ENCODE assay signal across 14 cellular contexts in the genomic region with DNA sequence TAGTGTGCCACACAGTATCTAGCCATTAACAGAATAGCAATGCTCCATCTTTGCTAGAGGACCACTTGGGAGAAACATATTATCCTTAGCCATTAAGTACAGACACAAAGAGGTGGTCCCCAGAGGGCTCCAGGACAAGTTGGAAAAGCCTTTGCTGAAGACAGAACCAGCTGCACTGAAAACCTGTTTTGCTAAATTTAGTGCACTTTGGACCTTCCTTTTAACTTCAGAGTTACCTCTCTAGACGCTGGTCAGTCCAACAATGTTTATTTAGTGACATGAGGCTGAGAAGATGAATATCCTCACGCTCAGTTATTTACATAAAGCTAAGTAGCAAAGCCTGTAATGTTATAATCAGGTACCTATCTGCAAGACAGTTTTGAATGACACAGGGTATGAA.
DNase-seq lines count a peak whose midpoint lies in the region; ATAC-seq and TF ChIP-seq lines count a peak whose summit lies in the region.
"Had no signal": no experiment of that assay in that cellular context is flagged by ENCODE, and none has a peak within 500 bp of the region (broad histone marks: within the 10 kb centered on the region; RNA-seq: fewer than 3 reads in every experiment).

No MANE protein-coding gene starts in this region.

- H3K4me1 ChIP-seq in Caco-2 (peaks cover 64% of the 10 kb centered on the region), prostate gland (replicated peaks) (no peaks in the 10 kb centered on the region), uterus (no peaks in the 10 kb centered on the region)

- ATAC-seq in GM19025 (IDR thresholded peaks at IDR 0.05; ENCODE audit: low read depth, unreplicated experiment) (peak; percentile 3), HG03342 (IDR thresholded peaks at IDR 0.05; ENCODE audit: unreplicated experiment) (peak; percentile 6), left colon (peak; percentile 75)
- ATAC-seq: naive thymus-derived CD4-positive, alpha-beta T cell had no signal

- H3K4me1 Mint-ChIP-seq in Caco-2 (ENCODE audit: low read depth, unreplicated experiment): peaks cover 16% of the 10 kb centered on the region
- H3K4me1 Mint-ChIP-seq: activated CD4-positive, alpha-beta T cell treated with anti-CD3 and anti-CD28 coated beads, Interleukin-2, amount 10 ng/mL, durations not matched to agents 7 days and 5 days; CD4-positive, CD25-positive, alpha-beta regulatory T cell; naive thymus-derived CD4-positive, alpha-beta T cell had no signal

- H3K9me3 ChIP-seq in Caco-2: no peaks in the 10 kb centered on the region
- H3K9me3 ChIP-seq in prostate gland: no peaks in the 10 kb centered on the region
- H3K9me3 ChIP-seq in uterus: no peaks in the 10 kb centered on the region

- TF ChIP-seq CTCF in Caco-2 (IDR thresholded peaks at IDR 0.05; ENCODE audit: insufficient read depth in 1 of 2, low read depth in 1 of 2, low read length in 1 of 2, severe bottlenecking in 1 of 2, unreplicated experiment in 1 of 2) (no peak), prostate gland (IDR thresholded peaks at IDR 0.05) (no peak), uterus (IDR thresholded peaks at IDR 0.05) (no peak)

- peak overlapping the region; percentile 83 for H3K27ac Mint-ChIP-seq in Caco-2 (ENCODE audit: unreplicated experiment)
- H3K27ac Mint-ChIP-seq: activated CD4-positive, alpha-beta T cell treated with anti-CD3 and anti-CD28 coated beads, Interleukin-2, amount 10 ng/mL, durations not matched to agents 7 days and 5 days; naive thymus-derived CD4-positive, alpha-beta T cell had no signal

- BruUV-seq in Caco-2 (replicated peaks; lab: Mats Ljungman, UMichigan): no TSS peak

- H3K4me3 Mint-ChIP-seq in Caco-2 (ENCODE audit: unreplicated experiment): peak overlapping the region; percentile 36
- H3K4me3 Mint-ChIP-seq: activated CD4-positive, alpha-beta T cell treated with anti-CD3 and anti-CD28 coated beads, Interleukin-2, amount 10 ng/mL, durations not matched to agents 7 days and 5 days; CD4-positive, CD25-positive, alpha-beta regulatory T cell; naive thymus-derived CD4-positive, alpha-beta T cell had no signal

- H3K36me3 ChIP-seq in Caco-2 (ENCODE audit: control insufficient read depth, insufficient read depth, low read length) (no peaks in the 10 kb centered on the region; the same call in 1 of the 2 replicates), prostate gland (no peaks in the 10 kb centered on the region), uterus (no peaks in the 10 kb centered on the region)

- no peaks in the 10 kb centered on the region for H3K27me3 Mint-ChIP-seq in Caco-2 (ENCODE audit: insufficient read depth, unreplicated experiment)
- H3K27me3 Mint-ChIP-seq: CD4-positive, CD25-positive, alpha-beta regulatory T cell; naive thymus-derived CD4-positive, alpha-beta T cell had no signal

- POLR2A ChIA-PET in Caco-2 (lab: Charles Lee): interaction anchor here (0.7 to 3.0 kb wide), 4 partner anchors 15 to 350 kb away, joined by 3 to 10 read pairs (median 6); no protein-coding TSS in a partner anchor

- H3K36me3 Mint-ChIP-seq in Caco-2 (ENCODE audit: insufficient read depth, unreplicated experiment): no peaks in the 10 kb centered on the region
- H3K36me3 Mint-ChIP-seq: CD4-positive, CD25-positive, alpha-beta regulatory T cell; naive thymus-derived CD4-positive, alpha-beta T cell had no signal

- DNase-seq in Caco-2: peak; percentile 67 to 81
- no peak for DNase-seq in left colon
- no peak for DNase-seq in midbrain (lab: John Stamatoyannopoulos, UW)
- no peak for DNase-seq in prostate gland (ENCODE audit: low spot score)
- no peak for DNase-seq in MV-4-11 (lab: John Stamatoyannopoulos, UW)
- no peak for DNase-seq in uterus
- DNase-seq: activated CD4-positive, alpha-beta T cell treated with anti-CD3 and anti-CD28 coated beads, Interleukin-2, amount 10 ng/mL, durations not matched to agents 7 days and 5 days; CD4-positive, CD25-positive, alpha-beta regulatory T cell; HCEC 1CT; Karpas-422; naive thymus-derived CD4-positive, alpha-beta T cell; NCI-H2171 had no signal

- peaks cover 10% of the 10 kb centered on the region for H3K9me3 Mint-ChIP-seq in Caco-2 (ENCODE audit: unreplicated experiment)
- H3K9me3 Mint-ChIP-seq: activated CD4-positive, alpha-beta T cell treated with anti-CD3 and anti-CD28 coated beads, Interleukin-2, amount 10 ng/mL, durations not matched to agents 7 days and 5 days had no signal

- H3K4me3 ChIP-seq in Caco-2 (ENCODE audit: low read depth, low read length) (no peak overlapping the region), prostate gland (no peak overlapping the region), uterus (no peak overlapping the region)

- H3K27ac ChIP-seq in prostate gland: no peak overlapping the region
- H3K27ac ChIP-seq in uterus: no peak overlapping the region

- 57% methylated on average over 2 of the region's 2 CpGs for WGBS in prostate gland

- CTCF ChIA-PET in Caco-2 (lab: Charles Lee): interaction anchor here (0.6 kb wide), 1 partner anchor 14 kb away, joined by 3 read pairs; no protein-coding TSS in a partner anchor

- no peaks in the 10 kb centered on the region for H3K27me3 ChIP-seq in Caco-2 (replicated peaks; ENCODE audit: control insufficient read depth, insufficient read depth, low read length)
- H3K27me3 ChIP-seq in prostate gland (replicated peaks; ENCODE audit: insufficient read depth): no peaks in the 10 kb centered on the region
- H3K27me3 ChIP-seq in uterus: peaks cover 0 to 3% of the 10 kb centered on the region in 2 donors

- TF ChIP-seq POLR2A in prostate gland (IDR thresholded peaks at IDR 0.05) (no peak), uterus (IDR thresholded peaks at IDR 0.05) (no peak)

- intact Hi-C loops in Caco-2 (cut with micrococcal nuclease; ENCODE audit: unreplicated experiment): loop anchor here (1.0 to 10.0 kb wide), 9 partner anchors 15 to 653 kb away; a partner anchor contains a TSS
- intact Hi-C loops in left colon (cut with DNase I, micrococcal nuclease): no loop called here
- intact Hi-C loops in prostate gland (cut with DNase I): no loop called here
- intact Hi-C loops in uterus (cut with DNase I; ENCODE audit: low total_unique reads): no loop called here

Comparison
In these comparisons a context has a peak if more than half of its experiments do, and no peak if none do; other contexts are left out.
1. DNase-seq: peak in Caco-2 (2 of 2); none in left colon (0 of 2), midbrain (single experiment), prostate gland (single experiment), MV-4-11 (single experiment) and uterus (0 of 2).
2. ATAC-seq: peak in every context shown above with its lines; median percentile 75 in left colon; 6 in HG03342; 3 in GM19025.